1 cellular context compared by ENCODE assay signal in genomic region chr9:127548352-127548878, GRCh38.
TF ChIP-seq lines count a peak whose summit lies in the region.

No MANE protein-coding gene starts in this region.

TF ChIP-seq in HepG2, 621 proteins besides CTCF, POLR2A, EP300 and RAD21 (continued from another document and continues in another):
- TF ChIP-seq ISX (CRISPR knock-in tag; conservative IDR thresholded peaks at IDR 0.05) (no peak), ZBTB33 (CRISPR knock-in tag; IDR thresholded peaks at IDR 0.05) (peak; percentile 91), PATZ1 (CRISPR knock-in tag; IDR thresholded peaks at IDR 0.05) (peak; percentile 34; the same call in 1 of the 2 replicates), ZNF614 (CRISPR knock-in tag; IDR thresholded peaks at IDR 0.05; ENCODE audit: borderline replicate concordance) (0 out of 2 replicates have a peak, but pooled peaks have one; percentile 34), ZSCAN20 (CRISPR knock-in tag; IDR thresholded peaks at IDR 0.05; ENCODE audit: borderline replicate concordance) (no peak), RARA (CRISPR knock-in tag; IDR thresholded peaks at IDR 0.05) (peak; percentile 71), FOSL2 (CRISPR knock-in tag; IDR thresholded peaks at IDR 0.05) (peak; percentile 45; the same call in 1 of the 2 replicates), ZNF564 (CRISPR knock-in tag; IDR thresholded peaks at IDR 0.05) (peak; percentile 77; the same call in 1 of the 2 replicates), THAP8 (CRISPR knock-in tag; IDR thresholded peaks at IDR 0.05; ENCODE audit: borderline replicate concordance) (no peak), THRA (CRISPR knock-in tag; IDR thresholded peaks at IDR 0.05; ENCODE audit: borderline replicate concordance) (peak; percentile 68; the same call in 1 of the 2 replicates), ARID5B (CRISPR knock-in tag; IDR thresholded peaks at IDR 0.05) (peak; percentile 83), MXD4 (CRISPR knock-in tag; IDR thresholded peaks at IDR 0.05) (0 out of 2 replicates have a peak, but pooled peaks have one; percentile 35), ZNF883 (CRISPR knock-in tag; IDR thresholded peaks at IDR 0.05; ENCODE audit: not compliant biosample characterization) (no peak), GATAD2A (CRISPR knock-in tag; IDR thresholded peaks at IDR 0.05) (peak; percentile 76), ISL2 (CRISPR knock-in tag; IDR thresholded peaks at IDR 0.05) (0 out of 2 replicates have a peak, but pooled peaks have one; percentile 30), TEAD2 (CRISPR knock-in tag; IDR thresholded peaks at IDR 0.05) (no peak), SOX13 (IDR thresholded peaks at IDR 0.05) (no peak), SOX13 (CRISPR knock-in tag; conservative IDR thresholded peaks at IDR 0.05 in 1 of 2, IDR thresholded peaks at IDR 0.05 in 1 of 2) (peak in 1 of 2 experiments; percentile 82; a peak in 2 of 4 replicates), ZNF790 (CRISPR knock-in tag; IDR thresholded peaks at IDR 0.05; ENCODE audit: borderline replicate concordance) (no peak), KAT8 (CRISPR knock-in tag; IDR thresholded peaks at IDR 0.05) (peak; percentile 32; the same call in 1 of the 2 replicates), HNF4A (CRISPR knock-in tag; IDR thresholded peaks at IDR 0.05) (peak; percentile 92), ZNF644 (CRISPR knock-in tag; IDR thresholded peaks at IDR 0.05; ENCODE audit: low read depth) (peak; percentile 79), PCBP1 (IDR thresholded peaks at IDR 0.05; ENCODE audit: borderline replicate concordance, low read depth, low read length) (no peak), TFDP2 (CRISPR knock-in tag; IDR thresholded peaks at IDR 0.05) (peak; percentile 27; the same call in 1 of the 2 replicates), STAT6 (CRISPR knock-in tag; IDR thresholded peaks at IDR 0.05; ENCODE audit: borderline replicate concordance) (no peak), CCDC6 (CRISPR knock-in tag; IDR thresholded peaks at IDR 0.05) (no peak), ONECUT2 (CRISPR knock-in tag; IDR thresholded peaks at IDR 0.05) (no peak; the same call in 1 of the 2 replicates), FIP1L1 (IDR thresholded peaks at IDR 0.05; ENCODE audit: borderline replicate concordance, insufficient read depth, low read depth, low read length) (no peak), HMGXB4 (CRISPR knock-in tag; IDR thresholded peaks at IDR 0.05; ENCODE audit: borderline replicate concordance in 1 of 2, low read depth in 1 of 2) (no peak), KLF16 (CRISPR knock-in tag; IDR thresholded peaks at IDR 0.05) (0 out of 4 replicates have a peak, but pooled peaks of 1 of the 2 experiments have one; percentile 36), HNF4G (IDR thresholded peaks at IDR 0.05; ENCODE audit: borderline replicate concordance, low read depth, low read length) (peak; percentile 69; the same call in 1 of the 2 replicates), HNF4G (CRISPR knock-in tag; IDR thresholded peaks at IDR 0.05; ENCODE audit: borderline replicate concordance, low read depth) (peak; percentile 37; the same call in 1 of the 2 replicates), SOX6 (IDR thresholded peaks at IDR 0.05) (no peak), SOX6 (CRISPR knock-in tag; IDR thresholded peaks at IDR 0.05) (peak; percentile 83), RXRB (CRISPR knock-in tag; IDR thresholded peaks at IDR 0.05; ENCODE audit: borderline replicate concordance) (peak; percentile 51; the same call in 1 of the 2 replicates), ZNF83 (CRISPR knock-in tag; IDR thresholded peaks at IDR 0.05; ENCODE audit: borderline replicate concordance) (no peak), NR2F6 (IDR thresholded peaks at IDR 0.05) (no peak), NR2F6 (CRISPR knock-in tag; IDR thresholded peaks at IDR 0.05) (peak; percentile 29; the same call in 1 of the 2 replicates), ZFX (CRISPR knock-in tag; IDR thresholded peaks at IDR 0.05; ENCODE audit: low read depth) (peak; percentile 16; the same call in 1 of the 2 replicates), GABPB1 (CRISPR knock-in tag; IDR thresholded peaks at IDR 0.05) (peak; percentile 56), ERF (CRISPR knock-in tag; IDR thresholded peaks at IDR 0.05) (0 out of 2 replicates have a peak, but pooled peaks have one; percentile 28), ZBTB4 (CRISPR knock-in tag; IDR thresholded peaks at IDR 0.05; ENCODE audit: borderline replicate concordance) (peak; percentile 87; the same call in 1 of the 2 replicates), TAF1 (CRISPR knock-in tag; IDR thresholded peaks at IDR 0.05) (0 out of 2 replicates have a peak, but pooled peaks have one; percentile 25)
